In genomic region chr9:96904947-96905543, GRCh38 we compare ENCODE assay signal across 7 cellular contexts. TPM values are rescaled to one million over a fixed set of nuclear protein-coding genes. Genes with fewer than 3 reads are reported as not detected.
"Had no signal": no experiment of that assay in that cellular context is flagged by ENCODE, and none has a peak within 500 bp of the region (broad histone marks: within the 10 kb centered on the region; RNA-seq: fewer than 3 reads in every experiment).

No MANE protein-coding gene starts in this region.

RNA-seq across cellular contexts. Expression of gene NUTM2G, which starts 23.6 kb away (rescaled TPM):
- total RNA-seq: HepG2, HT1080, IMR-90, MCF 10A, Right ventricle myocardium superior, SJSA1 had no signal
- polyA plus RNA-seq: HepG2, IMR-90, SK-N-SH had no signal
